Comparison of ENCODE assay signal across 36 cellular contexts in the genomic region with DNA sequence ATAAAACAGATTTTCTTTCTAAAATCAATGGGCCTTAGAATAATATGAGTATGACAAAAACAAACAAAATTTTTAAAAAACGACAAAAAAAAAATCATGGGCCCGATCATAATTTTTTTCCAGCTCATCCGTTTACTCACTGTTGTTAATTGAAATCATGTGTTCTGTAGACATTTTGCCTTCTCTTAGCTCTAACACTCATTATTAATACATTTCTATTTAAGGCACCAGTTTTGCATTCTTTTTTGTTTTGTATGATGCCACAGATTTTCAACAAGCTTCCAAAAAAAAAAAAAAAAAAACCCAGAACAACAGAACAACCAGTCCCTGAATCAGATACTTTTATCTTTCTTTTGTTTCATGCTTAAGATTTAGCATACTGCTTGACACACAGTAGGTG.
"Had no signal": no experiment of that assay in that cellular context is flagged by ENCODE, and none has a peak within 500 bp of the region (broad histone marks: within the 10 kb centered on the region; RNA-seq: fewer than 3 reads in every experiment).

No MANE protein-coding gene starts in this region.

- DNase-seq: activated B cell treated with CpG ODN at 0.5 μM for 24 hours; activated CD4-positive, alpha-beta T cell treated with anti-CD3 and anti-CD28 coated beads for 48 hours; activated CD4-positive, alpha-beta T cell treated with anti-CD3 and anti-CD28 coated beads, Interleukin-2, amount 50 U/mL, for 1 hour; activated CD4-positive, alpha-beta T cell treated with anti-CD3 and anti-CD28 coated beads, Interleukin-2, amount 50 U/mL, for 48 hours; activated CD8-positive, alpha-beta memory T cell treated with anti-CD3 and anti-CD28 coated beads for 24 hours; activated CD8-positive, alpha-beta T cell treated with anti-CD3 and anti-CD28 coated beads for 36 hours; activated effector memory CD4-positive, alpha-beta T cell treated with anti-CD3 and anti-CD28 coated beads, Interleukin-2, amount 50 U/mL, for 16 hours; activated naive CD4-positive, alpha-beta T cell; activated naive CD4-positive, alpha-beta T cell treated with anti-CD3 and anti-CD28 coated beads, Interleukin-2, amount 10 ng/mL, durations not matched to agents 7 days and 5 days; activated naive CD8-positive, alpha-beta T cell treated with anti-CD3 and anti-CD28 coated beads, Interleukin-2, amount 10 ng/mL, durations not matched to agents 7 days and 5 days; activated T-cell treated with anti-CD3 and anti-CD28 coated beads, Interleukin-2, amount 50 U/mL, for 4 hours; dorsolateral prefrontal cortex; effector memory CD4-positive, alpha-beta T cell; endodermal cell; erythroblast; foreskin keratinocyte; gastrocnemius medialis; glutamatergic neuron; heart left ventricle; T-helper 1 cell; T-helper 17 cell; T1000; WERI-Rb-1 had no signal

- H3K36me3 ChIP-seq: ascending aorta, breast epithelium, cardiac muscle cell, esophagus muscularis mucosa, gastrocnemius medialis, heart left ventricle, WERI-Rb-1 had no signal

- H3K27ac Mint-ChIP-seq: activated B cell treated with CpG ODN at 0.5 μM for 24 hours; activated CD8-positive, alpha-beta T cell treated with anti-CD3 and anti-CD28 coated beads for 36 hours; activated naive CD4-positive, alpha-beta T cell treated with anti-CD3 and anti-CD28 coated beads, Interleukin-2, amount 10 ng/mL, durations not matched to agents 7 days and 5 days; activated naive CD4-positive, alpha-beta T cell treated with anti-CD3 and anti-CD28 coated beads, Interleukin-2, amount 50 U/mL, for 72 hours; activated naive CD8-positive, alpha-beta T cell treated with anti-CD3 and anti-CD28 coated beads, Interleukin-2, amount 10 ng/mL, durations not matched to agents 7 days and 5 days; activated T-helper 1 cell treated with anti-CD3 and anti-CD28 coated beads, Interleukin-12 subunit alpha, Interleukin-12 subunit beta, Interleukin-2, Interleukin-4 antibody, amounts not matched to agents 30 ng/mL and 10 ng/mL and 1 ng/mL, durations not matched to agents 14 hours and 24 hours and 36 hours; activated T-helper 2 cell treated with anti-CD3 and anti-CD28 coated beads, Interferon-gamma antibody, Interleukin-2, Interleukin-4, amounts not matched to agents 10 μg/mL and 5 μg/mL and 100 μg/mL, durations not matched to agents 14 hours and 24 hours and 36 hours; brain; dendritic cell treated with granulocyte-macrophage colony-stimulating factor and Interleukin-4, amounts not matched to agents 40 ng/mL and 50 ng/mL, for 4 days; endodermal cell; T-helper 17 cell; T-helper 2 cell treated with Interferon-gamma antibody and Interleukin-4, amounts not matched to agents 5 μg/mL and 100 μg/mL, for 36 hours had no signal

- H3K4me1 ChIP-seq: ascending aorta, breast epithelium, esophagus muscularis mucosa, foreskin keratinocyte, gastrocnemius medialis, heart left ventricle had no signal

- H3K9me3 ChIP-seq: ascending aorta, breast epithelium, esophagus muscularis mucosa, gastrocnemius medialis, heart left ventricle had no signal

- H3K36me3 Mint-ChIP-seq: activated naive CD4-positive, alpha-beta T cell treated with anti-CD3 and anti-CD28 coated beads, Interleukin-2, amount 10 ng/mL, durations not matched to agents 7 days and 5 days; activated naive CD4-positive, alpha-beta T cell treated with anti-CD3 and anti-CD28 coated beads, Interleukin-2, amount 50 U/mL, for 72 hours; activated naive CD8-positive, alpha-beta T cell treated with anti-CD3 and anti-CD28 coated beads, Interleukin-2, amount 10 ng/mL, durations not matched to agents 7 days and 5 days; brain had no signal

- H3K4me1 Mint-ChIP-seq: activated B cell treated with CpG ODN at 0.5 μM for 24 hours; activated naive CD4-positive, alpha-beta T cell treated with anti-CD3 and anti-CD28 coated beads, Interleukin-2, amount 10 ng/mL, durations not matched to agents 7 days and 5 days; activated naive CD8-positive, alpha-beta T cell treated with anti-CD3 and anti-CD28 coated beads, Interleukin-2, amount 10 ng/mL, durations not matched to agents 7 days and 5 days; brain; central memory CD8-positive, alpha-beta T cell; T-helper 17 cell had no signal

- ATAC-seq: activated CD4-positive, CD25-positive, alpha-beta regulatory T cell treated with anti-CD3 and anti-CD28 coated beads, Interleukin-2, amount 50 U/mL, for 24 hours; activated CD8-positive, alpha-beta T cell treated with anti-CD3 and anti-CD28 coated beads for 36 hours; activated naive CD4-positive, alpha-beta T cell treated with anti-CD3 and anti-CD28 coated beads, Interleukin-2, amount 50 U/mL, for 72 hours; activated T-cell treated with anti-CD3 and anti-CD28 coated beads, Interleukin-2, amount 50 U/mL, for 4 hours; foreskin keratinocyte; gastrocnemius medialis; heart left ventricle; T-helper 17 cell had no signal

- H3K4me3 Mint-ChIP-seq: activated B cell treated with CpG ODN at 0.5 μM for 24 hours; activated CD8-positive, alpha-beta T cell treated with anti-CD3 and anti-CD28 coated beads for 36 hours; activated naive CD4-positive, alpha-beta T cell treated with anti-CD3 and anti-CD28 coated beads, Interleukin-2, amount 10 ng/mL, durations not matched to agents 7 days and 5 days; activated naive CD8-positive, alpha-beta T cell treated with anti-CD3 and anti-CD28 coated beads, Interleukin-2, amount 10 ng/mL, durations not matched to agents 7 days and 5 days; activated T-cell treated with anti-CD3 and anti-CD28 coated beads, Interleukin-2, amount 50 U/mL, for 4 hours; activated T-helper 1 cell treated with anti-CD3 and anti-CD28 coated beads, Interleukin-12 subunit alpha, Interleukin-12 subunit beta, Interleukin-2, Interleukin-4 antibody, amounts not matched to agents 30 ng/mL and 10 ng/mL and 1 ng/mL, durations not matched to agents 14 hours and 24 hours and 36 hours; brain; central memory CD8-positive, alpha-beta T cell; dendritic cell treated with granulocyte-macrophage colony-stimulating factor and Interleukin-4, amounts not matched to agents 40 ng/mL and 50 ng/mL, for 4 days; endodermal cell; T-helper 17 cell; T-helper 2 cell treated with Interferon-gamma antibody and Interleukin-4, amounts not matched to agents 5 μg/mL and 100 μg/mL, for 36 hours had no signal

- H3K4me3 ChIP-seq: ascending aorta, breast epithelium, cardiac muscle cell, coronary artery, dorsolateral prefrontal cortex, esophagus muscularis mucosa, gastrocnemius medialis, heart left ventricle had no signal

- H3K9me3 Mint-ChIP-seq: activated B cell treated with CpG ODN at 0.5 μM for 24 hours; activated CD8-positive, alpha-beta T cell treated with anti-CD3 and anti-CD28 coated beads for 36 hours; activated naive CD4-positive, alpha-beta T cell treated with anti-CD3 and anti-CD28 coated beads, Interleukin-2, amount 10 ng/mL, durations not matched to agents 7 days and 5 days; activated naive CD8-positive, alpha-beta T cell treated with anti-CD3 and anti-CD28 coated beads, Interleukin-2, amount 10 ng/mL, durations not matched to agents 7 days and 5 days; activated T-cell treated with anti-CD3 and anti-CD28 coated beads, Interleukin-2, amount 50 U/mL, for 4 hours; activated T-helper 1 cell treated with anti-CD3 and anti-CD28 coated beads, Interleukin-12 subunit alpha, Interleukin-12 subunit beta, Interleukin-2, Interleukin-4 antibody, amounts not matched to agents 30 ng/mL and 10 ng/mL and 1 ng/mL, durations not matched to agents 14 hours and 24 hours and 36 hours; activated T-helper 2 cell treated with anti-CD3 and anti-CD28 coated beads, Interferon-gamma antibody, Interleukin-2, Interleukin-4, amounts not matched to agents 10 μg/mL and 5 μg/mL and 100 μg/mL, durations not matched to agents 14 hours and 24 hours and 36 hours; brain; central memory CD8-positive, alpha-beta T cell; dendritic cell treated with granulocyte-macrophage colony-stimulating factor and Interleukin-4, amounts not matched to agents 40 ng/mL and 50 ng/mL, for 4 days; endodermal cell; T-helper 2 cell treated with Interferon-gamma antibody and Interleukin-4, amounts not matched to agents 5 μg/mL and 100 μg/mL, for 36 hours had no signal

- H3K27me3 Mint-ChIP-seq: dendritic cell treated with granulocyte-macrophage colony-stimulating factor and Interleukin-4, amounts not matched to agents 40 ng/mL and 50 ng/mL, for 4 days had no signal

- H3K27me3 ChIP-seq: ascending aorta, breast epithelium, cardiac muscle cell, dorsolateral prefrontal cortex, esophagus muscularis mucosa, foreskin keratinocyte, gastrocnemius medialis, heart left ventricle had no signal

- H3K27ac ChIP-seq: ascending aorta, breast epithelium, cardiac muscle cell, coronary artery, dorsolateral prefrontal cortex, esophagus muscularis mucosa, foreskin keratinocyte, gastrocnemius medialis, heart left ventricle, WERI-Rb-1 had no signal
